ENCODE assay signal across 37 cellular contexts in genomic region chr10:129020621-129021020, GRCh38.
"Had no signal": no experiment of that assay in that cellular context is flagged by ENCODE, and none has a peak within 500 bp of the region (broad histone marks: within the 10 kb centered on the region; RNA-seq: fewer than 3 reads in every experiment).

No MANE protein-coding gene starts in this region.

- H3K4me1 Mint-ChIP-seq: activated B cell treated with CpG ODN at 0.5 μM for 24 hours; activated CD4-positive, alpha-beta memory T cell treated with anti-CD3 and anti-CD28 coated beads, Interleukin-2, amount 10 ng/mL, durations not matched to agents 7 days and 5 days; activated CD8-positive, alpha-beta memory T cell treated with anti-CD3 and anti-CD28 coated beads, Interleukin-2, amount 10 ng/mL, durations not matched to agents 7 days and 5 days; activated naive CD4-positive, alpha-beta T cell treated with anti-CD3 and anti-CD28 coated beads, Interleukin-2, amount 10 ng/mL, durations not matched to agents 7 days and 5 days; activated naive CD8-positive, alpha-beta T cell treated with anti-CD3 and anti-CD28 coated beads, Interleukin-2, amount 50 U/mL, for 24 hours; central memory CD8-positive, alpha-beta T cell had no signal

- H3K27me3 Mint-ChIP-seq: activated B cell treated with CpG ODN at 0.5 μM for 24 hours; activated CD4-positive, alpha-beta memory T cell treated with anti-CD3 and anti-CD28 coated beads, Interleukin-2, amount 10 ng/mL, durations not matched to agents 7 days and 5 days; activated CD8-positive, alpha-beta memory T cell treated with anti-CD3 and anti-CD28 coated beads, Interleukin-2, amount 10 ng/mL, durations not matched to agents 7 days and 5 days; activated naive CD8-positive, alpha-beta T cell; activated naive CD8-positive, alpha-beta T cell treated with anti-CD3 and anti-CD28 coated beads, Interleukin-2, amount 50 U/mL, for 24 hours; central memory CD8-positive, alpha-beta T cell had no signal

- H3K36me3 ChIP-seq: brain microvascular endothelial cell, cardiac muscle cell had no signal

- H3K27ac ChIP-seq: brain microvascular endothelial cell, cardiac muscle cell, RWPE1, VCaP had no signal

- H3K36me3 Mint-ChIP-seq: activated CD8-positive, alpha-beta memory T cell treated with anti-CD3 and anti-CD28 coated beads, Interleukin-2, amount 10 ng/mL, durations not matched to agents 7 days and 5 days; activated naive CD4-positive, alpha-beta T cell treated with anti-CD3 and anti-CD28 coated beads, Interleukin-2, amount 10 ng/mL, durations not matched to agents 7 days and 5 days had no signal

- H3K4me3 Mint-ChIP-seq: activated B cell treated with CpG ODN at 0.5 μM for 24 hours; activated CD4-positive, alpha-beta memory T cell treated with anti-CD3 and anti-CD28 coated beads, Interleukin-2, amount 10 ng/mL, durations not matched to agents 7 days and 5 days; activated CD8-positive, alpha-beta memory T cell treated with anti-CD3 and anti-CD28 coated beads, Interleukin-2, amount 10 ng/mL, durations not matched to agents 7 days and 5 days; activated naive CD4-positive, alpha-beta T cell treated with anti-CD3 and anti-CD28 coated beads, Interleukin-2, amount 10 ng/mL, durations not matched to agents 7 days and 5 days; activated naive CD8-positive, alpha-beta T cell; activated naive CD8-positive, alpha-beta T cell treated with anti-CD3 and anti-CD28 coated beads, Interleukin-2, amount 50 U/mL, for 24 hours; central memory CD8-positive, alpha-beta T cell had no signal

- DNase-seq: activated B cell treated with CpG ODN at 0.5 μM for 24 hours; activated CD4-positive, alpha-beta memory T cell treated with anti-CD3 and anti-CD28 coated beads, Interleukin-2, amount 10 ng/mL, durations not matched to agents 7 days and 5 days; activated CD4-positive, alpha-beta T cell treated with anti-CD3 and anti-CD28 coated beads for 4 hours; activated CD4-positive, alpha-beta T cell treated with anti-CD3 and anti-CD28 coated beads, Interleukin-2, amount 50 U/mL, for 1 hour; activated CD4-positive, CD25-positive, alpha-beta regulatory T cell treated with anti-CD3 and anti-CD28 coated beads, Interleukin-2, amount 50 U/mL, for 72 hours; activated CD8-positive, alpha-beta memory T cell treated with anti-CD3 and anti-CD28 coated beads for 24 hours; activated CD8-positive, alpha-beta memory T cell treated with anti-CD3 and anti-CD28 coated beads, Interleukin-2, amount 10 ng/mL, durations not matched to agents 7 days and 5 days; activated CD8-positive, alpha-beta memory T cell treated with anti-CD3 and anti-CD28 coated beads, Interleukin-2, amount 50 U/mL, for 48 hours; activated effector memory CD4-positive, alpha-beta T cell treated with Interleukin-2 at 50 U/mL for 16 hours; activated naive CD4-positive, alpha-beta T cell treated with anti-CD3 and anti-CD28 coated beads, Interleukin-2, amount 10 ng/mL, durations not matched to agents 7 days and 5 days; activated naive CD8-positive, alpha-beta T cell treated with anti-CD3 and anti-CD28 coated beads, Interleukin-2, amount 50 U/mL, for 24 hours; activated T-cell treated with anti-CD3 and anti-CD28 coated beads, Interleukin-2, amount 50 U/mL, for 48 hours; anterior cingulate cortex; brain microvascular endothelial cell; Karpas-422; KBM-7; NCI-H1048; NCI-H1105 treated with DMSO at 0.1 percent for 48 hours; NCI-H1436; NCI-H1694; NCI-H1930; NCI-H2081 treated with DMSO at 0.1 percent for 48 hours; NCI-H345; NCI-H524 treated with DMSO at 0.1 percent for 48 hours; NCI-H748 treated with DMSO at 0.1 percent for 48 hours; NK-92 treated with Interleukin-12 subunit alpha and Interleukin-12 subunit beta, amount 100 ng/mL, for 24 hours; PC-3; SIG-M5; SW 1271; T-helper 1 cell; T-helper 2 cell; T-helper 9 cell had no signal

- H3K27ac Mint-ChIP-seq: activated B cell treated with CpG ODN at 0.5 μM for 24 hours; activated CD4-positive, alpha-beta memory T cell treated with anti-CD3 and anti-CD28 coated beads, Interleukin-2, amount 10 ng/mL, durations not matched to agents 7 days and 5 days; activated CD8-positive, alpha-beta memory T cell treated with anti-CD3 and anti-CD28 coated beads, Interleukin-2, amount 10 ng/mL, durations not matched to agents 7 days and 5 days; activated naive CD4-positive, alpha-beta T cell treated with anti-CD3 and anti-CD28 coated beads, Interleukin-2, amount 10 ng/mL, durations not matched to agents 7 days and 5 days; activated naive CD8-positive, alpha-beta T cell; activated naive CD8-positive, alpha-beta T cell treated with anti-CD3 and anti-CD28 coated beads, Interleukin-2, amount 50 U/mL, for 24 hours had no signal

- H3K27me3 ChIP-seq: brain microvascular endothelial cell, cardiac muscle cell had no signal

- H3K9me3 Mint-ChIP-seq: activated B cell treated with CpG ODN at 0.5 μM for 24 hours; activated CD4-positive, alpha-beta memory T cell treated with anti-CD3 and anti-CD28 coated beads, Interleukin-2, amount 10 ng/mL, durations not matched to agents 7 days and 5 days; activated naive CD4-positive, alpha-beta T cell treated with anti-CD3 and anti-CD28 coated beads, Interleukin-2, amount 10 ng/mL, durations not matched to agents 7 days and 5 days; activated naive CD8-positive, alpha-beta T cell treated with anti-CD3 and anti-CD28 coated beads, Interleukin-2, amount 50 U/mL, for 24 hours; central memory CD8-positive, alpha-beta T cell had no signal

- H3K4me3 ChIP-seq: cardiac muscle cell had no signal
